8 cellular contexts compared by ENCODE assay signal in the genomic region with DNA sequence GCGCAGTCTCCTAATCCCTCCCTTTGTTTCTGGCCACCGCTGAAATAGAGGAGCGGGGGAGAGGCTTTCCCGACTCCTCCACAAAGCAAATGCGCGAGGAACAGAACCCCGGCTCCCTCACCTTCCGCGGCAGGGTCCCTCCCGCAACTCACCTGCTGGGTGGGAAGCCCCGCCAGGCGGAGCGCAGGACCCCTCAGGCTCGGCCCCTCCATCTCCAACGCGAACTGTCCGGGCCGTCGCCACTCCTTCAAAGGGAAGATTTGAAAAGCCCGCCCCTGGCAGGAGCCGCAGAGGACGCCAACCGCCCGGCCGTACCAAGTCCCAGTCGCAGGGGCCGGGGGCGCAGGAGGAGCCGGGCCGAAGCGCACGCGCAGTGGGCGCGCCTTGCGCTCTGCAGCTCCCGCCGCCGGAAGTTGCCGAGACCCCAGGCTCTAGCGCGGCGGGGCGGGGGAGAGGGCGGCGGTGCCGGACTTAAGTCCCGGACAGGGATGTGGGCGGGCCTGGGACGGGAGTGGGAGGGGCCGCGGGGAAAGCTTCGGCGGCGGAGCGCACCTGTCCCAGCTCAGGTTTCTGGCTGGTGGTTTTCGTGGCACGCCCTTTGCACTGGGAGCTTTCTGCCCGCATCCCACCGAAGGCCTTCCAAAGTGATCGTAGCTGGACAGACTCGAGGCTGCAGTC. TPM values are rescaled to one million over a fixed set of nuclear protein-coding genes. Genes with fewer than 3 reads are reported as not detected.
DNase-seq lines count a peak whose midpoint lies in the region; ATAC-seq and TF ChIP-seq lines count a peak whose summit lies in the region.

A gene with protein sequence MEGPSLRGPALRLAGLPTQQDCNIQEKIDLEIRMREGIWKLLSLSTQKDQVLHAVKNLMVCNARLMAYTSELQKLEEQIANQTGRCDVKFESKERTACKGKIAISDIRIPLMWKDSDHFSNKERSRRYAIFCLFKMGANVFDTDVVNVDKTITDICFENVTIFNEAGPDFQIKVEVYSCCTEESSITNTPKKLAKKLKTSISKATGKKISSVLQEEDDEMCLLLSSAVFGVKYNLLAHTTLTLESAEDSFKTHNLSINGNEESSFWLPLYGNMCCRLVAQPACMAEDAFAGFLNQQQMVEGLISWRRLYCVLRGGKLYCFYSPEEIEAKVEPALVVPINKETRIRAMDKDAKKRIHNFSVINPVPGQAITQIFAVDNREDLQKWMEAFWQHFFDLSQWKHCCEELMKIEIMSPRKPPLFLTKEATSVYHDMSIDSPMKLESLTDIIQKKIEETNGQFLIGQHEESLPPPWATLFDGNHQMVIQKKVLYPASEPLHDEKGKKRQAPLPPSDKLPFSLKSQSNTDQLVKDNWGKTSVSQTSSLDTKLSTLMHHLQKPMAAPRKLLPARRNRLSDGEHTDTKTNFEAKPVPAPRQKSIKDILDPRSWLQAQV (minus strand): TSS at position 446 of the 678 bp plus-strand sequence. CDS start 234 bp downstream, at position 212.

- peak within 1 kb of the TSS in 3 of 4 donors; percentile 1 to 51 (median 48) for H3K27ac ChIP-seq in Peyer's patch

- H3K4me3 Mint-ChIP-seq in natural killer cell treated with Interleukin-12 subunit alpha and Interleukin-12 subunit beta and Interleukin-15 and Interleukin-18, amount 100 ng/mL, for 72 hours = peak within 1 kb of the TSS; percentile 77

- H3K36me3 ChIP-seq in Peyer's patch = no peaks in the 10 kb centered on the region

- H3K27me3 Mint-ChIP-seq in natural killer cell treated with Interleukin-12 subunit alpha and Interleukin-12 subunit beta and Interleukin-15 and Interleukin-18, amount 100 ng/mL, for 72 hours = peaks cover 2 to 17% of the 10 kb centered on the region in 2 donors

- peak; percentile 32 for DNase-seq in CMK (ENCODE audit: low read depth)
- DNase-seq in HuH-7.5 (ENCODE audit: low spot score) = peak; percentile 69
- DNase-seq in Peyer's patch = peak; percentile 59 to 90 (median 89)
- DNase-seq in activated T-helper 9 cell treated with anti-CD3 and anti-CD28 coated beads, Interleukin-2, amount 50 U/mL, for 16 hours (ENCODE audit: low read depth) = peak; percentile 55
- DNase-seq in fibroblast of the aortic adventitia (ENCODE audit: low read depth) = peak; percentile 73
- peak; percentile 83 for DNase-seq in natural killer cell treated with Interleukin-12 subunit alpha and Interleukin-12 subunit beta and Interleukin-15 and Interleukin-18, amount 100 ng/mL, for 72 hours (ENCODE audit: low spot score)
- peak; percentile 78 for DNase-seq in stimulated activated naive CD4-positive, alpha-beta T cell treated with Interleukin-2 at 50 U/mL for 16 hours (lab: John Stamatoyannopoulos, UW)

- H3K9me3 Mint-ChIP-seq in natural killer cell treated with Interleukin-12 subunit alpha and Interleukin-12 subunit beta and Interleukin-15 and Interleukin-18, amount 100 ng/mL, for 72 hours = no peaks in the 10 kb centered on the region

- no peak for TF ChIP-seq POLR2A in Peyer's patch (IDR thresholded peaks at IDR 0.05)

- peaks cover 14 to 18% of the 10 kb centered on the region in 2 donors for H3K4me1 Mint-ChIP-seq in natural killer cell treated with Interleukin-12 subunit alpha and Interleukin-12 subunit beta and Interleukin-15 and Interleukin-18, amount 100 ng/mL, for 72 hours (ENCODE audit: low read depth in 2 of 2)

- H3K27me3 ChIP-seq in Peyer's patch = no peaks in the 10 kb centered on the region

- H3K4me3 ChIP-seq in Peyer's patch (peak within 1 kb of the TSS; percentile 64 to 80 (median 74)), fibroblast of the aortic adventitia (ENCODE audit: low read depth, low read length) (peak within 1 kb of the TSS; percentile 72)

- H3K27ac Mint-ChIP-seq in natural killer cell treated with Interleukin-12 subunit alpha and Interleukin-12 subunit beta and Interleukin-15 and Interleukin-18, amount 100 ng/mL, for 72 hours = peak within 1 kb of the TSS in 1 of 2 donors; percentile 20

- H3K9me3 ChIP-seq in Peyer's patch = no peaks in the 10 kb centered on the region

- peaks cover 0 to 12% (median 2%) of the 10 kb centered on the region in 4 donors for H3K4me1 ChIP-seq in Peyer's patch

- peak; percentile 79 for ATAC-seq in GM21390 (IDR thresholded peaks at IDR 0.05; ENCODE audit: unreplicated experiment)
- peak; percentile 91 to 95 for ATAC-seq in natural killer cell treated with Interleukin-12 subunit alpha and Interleukin-12 subunit beta and Interleukin-15 and Interleukin-18, amount 100 ng/mL, for 72 hours

- no peak for TF ChIP-seq CTCF in Peyer's patch (IDR thresholded peaks at IDR 0.05)
- no peak for TF ChIP-seq CTCF in fibroblast of the aortic adventitia (IDR thresholded peaks at IDR 0.05; ENCODE audit: insufficient read depth, low read length)

- H3K36me3 Mint-ChIP-seq in natural killer cell treated with Interleukin-12 subunit alpha and Interleukin-12 subunit beta and Interleukin-15 and Interleukin-18, amount 100 ng/mL, for 72 hours = no peaks in the 10 kb centered on the region

RNA-seq across cellular contexts. Expression of the gene that starts here (rescaled TPM):
- total RNA-seq in Peyer's patch (1 to 10 TPM; 1.3 to 5.8 (median 1.7) TPM), fibroblast of the aortic adventitia (ENCODE audit: low replicate concordance) (0.16 and 11.9 TPM in 2 replicates)
- 1 to 10 TPM in 1 of 2 donors, under 1 TPM in 1; 0.98 to 1.2 TPM for total RNA-seq in natural killer cell treated with Interleukin-12 subunit alpha and Interleukin-12 subunit beta and Interleukin-15 and Interleukin-18, amount 100 ng/mL, for 72 hours

Comparison
In these comparisons a context has a peak if more than half of its experiments do, and no peak if none do; other contexts are left out.
1. Peak in every context shown above with its lines: DNase-seq, ATAC-seq, H3K4me3 ChIP-seq and H3K27ac ChIP-seq.
2. DNase-seq: peak in every context shown above with its lines; median percentile 89 in Peyer's patch; 83 in natural killer cell treated with Interleukin-12 subunit alpha and Interleukin-12 subunit beta and Interleukin-15 and Interleukin-18, amount 100 ng/mL, for 72 hours; 78 in stimulated activated naive CD4-positive, alpha-beta T cell treated with Interleukin-2 at 50 U/mL for 16 hours; 73 in fibroblast of the aortic adventitia; 69 in HuH-7.5; 55 in activated T-helper 9 cell treated with anti-CD3 and anti-CD28 coated beads, Interleukin-2, amount 50 U/mL, for 16 hours; 32 in CMK.